In genomic region chr7:27777662-27778061, GRCh38 we compare ENCODE assay signal across 32 cellular contexts.
"Had no signal": no experiment of that assay in that cellular context is flagged by ENCODE, and none has a peak within 500 bp of the region (broad histone marks: within the 10 kb centered on the region; RNA-seq: fewer than 3 reads in every experiment).

No MANE protein-coding gene starts in this region.

- H3K9me3 Mint-ChIP-seq: activated CD4-positive, alpha-beta memory T cell treated with anti-CD3 and anti-CD28 coated beads, Interleukin-2, amount 10 ng/mL, durations not matched to agents 7 days and 5 days; activated CD4-positive, alpha-beta T cell treated with anti-CD3 and anti-CD28 coated beads, Interleukin-2, amount 10 ng/mL, durations not matched to agents 7 days and 5 days; activated naive CD4-positive, alpha-beta T cell treated with anti-CD3 and anti-CD28 coated beads for 36 hours; activated naive CD4-positive, alpha-beta T cell treated with anti-CD3 and anti-CD28 coated beads, Interleukin-2, amount 50 U/mL, for 24 hours; activated naive CD8-positive, alpha-beta T cell treated with anti-CD3 and anti-CD28 coated beads for 36 hours; activated naive CD8-positive, alpha-beta T cell treated with anti-CD3 and anti-CD28 coated beads, Interleukin-2, amount 50 U/mL, for 24 hours; activated T-cell treated with anti-CD3 and anti-CD28 coated beads, Interleukin-2, amount 50 U/mL, for 24 hours; activated T-helper 2 cell treated with anti-CD3 and anti-CD28 coated beads, Interferon-gamma antibody, Interleukin-2, Interleukin-4, amounts not matched to agents 10 μg/mL and 5 μg/mL and 100 μg/mL, durations not matched to agents 14 hours and 24 hours and 36 hours; effector memory CD8-positive, alpha-beta T cell; WTC11 had no signal

- H3K27ac Mint-ChIP-seq: activated CD4-positive, alpha-beta memory T cell treated with anti-CD3 and anti-CD28 coated beads, Interleukin-2, amount 10 ng/mL, durations not matched to agents 7 days and 5 days; activated CD4-positive, alpha-beta T cell treated with anti-CD3 and anti-CD28 coated beads, Interleukin-2, amount 10 ng/mL, durations not matched to agents 7 days and 5 days; activated naive CD4-positive, alpha-beta T cell treated with anti-CD3 and anti-CD28 coated beads for 36 hours; activated naive CD4-positive, alpha-beta T cell treated with anti-CD3 and anti-CD28 coated beads, Interleukin-2, amount 50 U/mL, for 24 hours; activated naive CD8-positive, alpha-beta T cell treated with anti-CD3 and anti-CD28 coated beads for 36 hours; activated naive CD8-positive, alpha-beta T cell treated with anti-CD3 and anti-CD28 coated beads, Interleukin-2, amount 50 U/mL, for 24 hours; activated T-cell treated with anti-CD3 and anti-CD28 coated beads, Interleukin-2, amount 50 U/mL, for 24 hours; activated T-helper 2 cell treated with anti-CD3 and anti-CD28 coated beads, Interferon-gamma antibody, Interleukin-2, Interleukin-4, amounts not matched to agents 10 μg/mL and 5 μg/mL and 100 μg/mL, durations not matched to agents 14 hours and 24 hours and 36 hours; effector memory CD8-positive, alpha-beta T cell; WTC11 had no signal

- H3K4me3 Mint-ChIP-seq: activated CD4-positive, alpha-beta memory T cell treated with anti-CD3 and anti-CD28 coated beads, Interleukin-2, amount 10 ng/mL, durations not matched to agents 7 days and 5 days; activated CD4-positive, alpha-beta T cell treated with anti-CD3 and anti-CD28 coated beads, Interleukin-2, amount 10 ng/mL, durations not matched to agents 7 days and 5 days; activated naive CD4-positive, alpha-beta T cell treated with anti-CD3 and anti-CD28 coated beads for 36 hours; activated naive CD4-positive, alpha-beta T cell treated with anti-CD3 and anti-CD28 coated beads, Interleukin-2, amount 50 U/mL, for 24 hours; activated naive CD8-positive, alpha-beta T cell treated with anti-CD3 and anti-CD28 coated beads for 36 hours; activated naive CD8-positive, alpha-beta T cell treated with anti-CD3 and anti-CD28 coated beads, Interleukin-2, amount 50 U/mL, for 24 hours; activated T-cell treated with anti-CD3 and anti-CD28 coated beads, Interleukin-2, amount 50 U/mL, for 24 hours; effector memory CD8-positive, alpha-beta T cell; WTC11 had no signal

- H3K4me1 Mint-ChIP-seq: activated CD4-positive, alpha-beta memory T cell treated with anti-CD3 and anti-CD28 coated beads, Interleukin-2, amount 10 ng/mL, durations not matched to agents 7 days and 5 days; activated CD4-positive, alpha-beta T cell treated with anti-CD3 and anti-CD28 coated beads, Interleukin-2, amount 10 ng/mL, durations not matched to agents 7 days and 5 days had no signal

- H3K27me3 Mint-ChIP-seq: activated CD4-positive, alpha-beta memory T cell treated with anti-CD3 and anti-CD28 coated beads, Interleukin-2, amount 10 ng/mL, durations not matched to agents 7 days and 5 days; activated CD4-positive, alpha-beta T cell treated with anti-CD3 and anti-CD28 coated beads, Interleukin-2, amount 10 ng/mL, durations not matched to agents 7 days and 5 days; activated naive CD4-positive, alpha-beta T cell treated with anti-CD3 and anti-CD28 coated beads, Interleukin-2, amount 50 U/mL, for 24 hours; activated naive CD8-positive, alpha-beta T cell treated with anti-CD3 and anti-CD28 coated beads for 36 hours; activated naive CD8-positive, alpha-beta T cell treated with anti-CD3 and anti-CD28 coated beads, Interleukin-2, amount 50 U/mL, for 24 hours; activated T-cell treated with anti-CD3 and anti-CD28 coated beads, Interleukin-2, amount 50 U/mL, for 24 hours; effector memory CD8-positive, alpha-beta T cell had no signal

- H3K27ac ChIP-seq: body of pancreas, esophagus muscularis mucosa, gastroesophageal sphincter, heart right ventricle, hepatocyte had no signal

- DNase-seq: activated CD4-positive, alpha-beta memory T cell treated with anti-CD3 and anti-CD28 coated beads, Interleukin-2, amount 10 ng/mL, durations not matched to agents 7 days and 5 days; activated CD4-positive, alpha-beta T cell treated with anti-CD3 and anti-CD28 coated beads for 1 hour; activated CD4-positive, alpha-beta T cell treated with anti-CD3 and anti-CD28 coated beads for 4 hours; activated CD4-positive, alpha-beta T cell treated with anti-CD3 and anti-CD28 coated beads, Interleukin-2, amount 10 ng/mL, durations not matched to agents 7 days and 5 days; activated CD4-positive, alpha-beta T cell treated with anti-CD3 and anti-CD28 coated beads, Interleukin-2, amount 50 U/mL, for 4 hours; activated CD8-positive, alpha-beta memory T cell treated with anti-CD3 and anti-CD28 coated beads, Interleukin-2, amount 50 U/mL, for 48 hours; activated effector memory CD4-positive, alpha-beta T cell treated with anti-CD3 and anti-CD28 coated beads, Interleukin-2, amount 50 U/mL, for 16 hours; activated naive CD4-positive, alpha-beta T cell treated with anti-CD3 and anti-CD28 coated beads for 36 hours; activated naive CD8-positive, alpha-beta T cell treated with anti-CD3 and anti-CD28 coated beads for 36 hours; activated naive CD8-positive, alpha-beta T cell treated with anti-CD3 and anti-CD28 coated beads, Interleukin-2, amount 50 U/mL, for 24 hours; activated T-cell treated with anti-CD3 and anti-CD28 coated beads for 4 hours; activated T-cell treated with anti-CD3 and anti-CD28 coated beads, Interleukin-2, amount 50 U/mL, for 24 hours; adrenal gland; amygdala; aorta; body of pancreas; caudate nucleus; cortex of kidney; dermis blood vessel endothelial cell; effector CD4-positive, alpha-beta T cell; effector memory CD8-positive, alpha-beta T cell; erythroblast; foreskin melanocyte; heart right ventricle; T-helper 1 cell; T-helper 2 cell had no signal

- ATAC-seq: activated naive CD8-positive, alpha-beta T cell treated with anti-CD3 and anti-CD28 coated beads, Interleukin-2, amount 50 U/mL, for 24 hours; body of pancreas; effector memory CD8-positive, alpha-beta T cell; gastroesophageal sphincter; heart right ventricle; WTC11 had no signal

- H3K4me3 ChIP-seq: adrenal gland, body of pancreas, esophagus muscularis mucosa, gastroesophageal sphincter, heart right ventricle, hepatocyte had no signal

- H3K36me3 Mint-ChIP-seq: activated naive CD4-positive, alpha-beta T cell treated with anti-CD3 and anti-CD28 coated beads, Interleukin-2, amount 50 U/mL, for 24 hours; activated naive CD8-positive, alpha-beta T cell treated with anti-CD3 and anti-CD28 coated beads for 36 hours; WTC11 had no signal
